In the genomic region with DNA sequence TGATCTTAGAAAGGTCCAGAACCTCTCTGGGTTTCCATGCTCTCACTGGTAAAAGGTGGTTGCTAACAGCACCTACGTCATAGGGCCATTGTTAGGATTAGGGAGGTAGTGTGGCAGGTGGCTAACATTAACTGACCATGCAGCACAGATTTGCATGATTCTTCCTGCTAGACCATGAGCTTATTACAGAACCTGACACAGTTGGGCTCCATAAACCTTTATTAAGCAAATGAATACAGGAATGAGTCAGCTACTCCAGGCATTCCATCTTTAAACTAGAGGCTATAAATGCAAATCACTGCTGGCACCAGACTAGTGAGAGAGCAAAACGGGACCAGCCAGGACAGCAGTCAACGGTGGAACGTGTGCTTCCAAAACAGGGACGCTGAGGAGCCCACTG, we compare ENCODE assay signal across 26 cellular contexts.
"Had no signal": no experiment of that assay in that cellular context is flagged by ENCODE, and none has a peak within 500 bp of the region (broad histone marks: within the 10 kb centered on the region; RNA-seq: fewer than 3 reads in every experiment).

No MANE protein-coding gene starts in this region.

- H3K4me3 Mint-ChIP-seq: activated CD4-positive, alpha-beta memory T cell treated with anti-CD3 and anti-CD28 coated beads for 36 hours; activated naive CD4-positive, alpha-beta T cell treated with anti-CD3 and anti-CD28 coated beads for 36 hours; activated naive CD8-positive, alpha-beta T cell treated with anti-CD3 and anti-CD28 coated beads, Interleukin-2, amount 10 ng/mL, durations not matched to agents 7 days and 5 days; nephron; stimulated activated memory B cell treated with anti-CD40 and anti-IgM and Interleukin-4, amounts not matched to agents 10 μg/mL and 1 μg/mL and 100 μg/mL, for 72 hours; T-helper 17 cell had no signal

- H3K27ac ChIP-seq: epithelial cell of prostate, gastroesophageal sphincter, heart left ventricle, left ventricle myocardium inferior, neutrophil, ovary, prostate gland, stomach, suprapubic skin, tibial nerve had no signal

- H3K36me3 Mint-ChIP-seq: activated CD4-positive, alpha-beta memory T cell treated with anti-CD3 and anti-CD28 coated beads for 36 hours; activated naive CD8-positive, alpha-beta T cell treated with anti-CD3 and anti-CD28 coated beads, Interleukin-2, amount 10 ng/mL, durations not matched to agents 7 days and 5 days; stimulated activated memory B cell treated with anti-CD40 and anti-IgM and Interleukin-4, amounts not matched to agents 10 μg/mL and 1 μg/mL and 100 μg/mL, for 72 hours had no signal

- H3K4me1 ChIP-seq: gastroesophageal sphincter, heart left ventricle, left ventricle myocardium inferior, prostate gland, stomach, tibial nerve had no signal

- H3K27me3 Mint-ChIP-seq: activated CD4-positive, alpha-beta memory T cell treated with anti-CD3 and anti-CD28 coated beads for 36 hours; activated naive CD8-positive, alpha-beta T cell treated with anti-CD3 and anti-CD28 coated beads, Interleukin-2, amount 10 ng/mL, durations not matched to agents 7 days and 5 days; stimulated activated memory B cell treated with anti-CD40 and anti-IgM and Interleukin-4, amounts not matched to agents 10 μg/mL and 1 μg/mL and 100 μg/mL, for 72 hours; T-helper 17 cell had no signal

- H3K4me1 Mint-ChIP-seq: activated naive CD8-positive, alpha-beta T cell treated with anti-CD3 and anti-CD28 coated beads, Interleukin-2, amount 10 ng/mL, durations not matched to agents 7 days and 5 days; nephron; stimulated activated memory B cell treated with anti-CD40 and anti-IgM and Interleukin-4, amounts not matched to agents 10 μg/mL and 1 μg/mL and 100 μg/mL, for 72 hours; T-helper 17 cell had no signal

- H3K27me3 ChIP-seq: heart left ventricle, neutrophil, ovary, stomach, suprapubic skin, tibial nerve had no signal

- FAIRE-seq: keratinocyte had no signal

- H3K9me3 Mint-ChIP-seq: activated naive CD4-positive, alpha-beta T cell treated with anti-CD3 and anti-CD28 coated beads for 36 hours; activated naive CD8-positive, alpha-beta T cell treated with anti-CD3 and anti-CD28 coated beads, Interleukin-2, amount 10 ng/mL, durations not matched to agents 7 days and 5 days; nephron had no signal

- H3K36me3 ChIP-seq: gastroesophageal sphincter, heart left ventricle, left ventricle myocardium inferior, neutrophil, ovary, prostate gland, stomach, suprapubic skin, tibial nerve had no signal

- DNase-seq: activated CD4-positive, alpha-beta memory T cell treated with anti-CD3 and anti-CD28 coated beads for 36 hours; activated CD4-positive, alpha-beta T cell treated with anti-CD3 and anti-CD28 coated beads for 48 hours; activated effector memory CD4-positive, alpha-beta T cell treated with Interleukin-2 at 50 U/mL for 16 hours; activated naive CD4-positive, alpha-beta T cell treated with anti-CD3 and anti-CD28 coated beads for 36 hours; activated naive CD8-positive, alpha-beta T cell treated with anti-CD3 and anti-CD28 coated beads, Interleukin-2, amount 10 ng/mL, durations not matched to agents 7 days and 5 days; activated T-cell treated with anti-CD3 and anti-CD28 coated beads, Interleukin-2, amount 50 U/mL, for 48 hours; amniotic stem cell; cortex of kidney; heart left ventricle; left ventricle myocardium inferior; mammary epithelial cell; midbrain; ovary; right cardiac atrium; stimulated activated CD4-positive, alpha-beta T cell treated with anti-CD3 and anti-CD28 coated beads, Interleukin-1b, Interleukin-23, amount 100 ng/mL, for 48 hours; stomach; T-helper 17 cell had no signal

- H3K27ac Mint-ChIP-seq: activated CD4-positive, alpha-beta memory T cell treated with anti-CD3 and anti-CD28 coated beads for 36 hours; activated naive CD4-positive, alpha-beta T cell treated with anti-CD3 and anti-CD28 coated beads for 36 hours; activated naive CD8-positive, alpha-beta T cell treated with anti-CD3 and anti-CD28 coated beads, Interleukin-2, amount 10 ng/mL, durations not matched to agents 7 days and 5 days; nephron; stimulated activated memory B cell treated with anti-CD40 and anti-IgM and Interleukin-4, amounts not matched to agents 10 μg/mL and 1 μg/mL and 100 μg/mL, for 72 hours; T-helper 17 cell had no signal

- ATAC-seq: gastroesophageal sphincter; heart left ventricle; right cardiac atrium; stimulated activated memory B cell treated with anti-CD40 and anti-IgM and Interleukin-4, amounts not matched to agents 10 μg/mL and 1 μg/mL and 100 μg/mL, for 72 hours; T-helper 17 cell had no signal

- H3K9me3 ChIP-seq: neutrophil, ovary, prostate gland, stomach, suprapubic skin had no signal

- H3K4me3 ChIP-seq: gastroesophageal sphincter, heart left ventricle, left ventricle myocardium inferior, ovary, prostate gland, stomach, suprapubic skin, tibial nerve had no signal
